ENCODE assay signal across 32 cellular contexts in the genomic region with DNA sequence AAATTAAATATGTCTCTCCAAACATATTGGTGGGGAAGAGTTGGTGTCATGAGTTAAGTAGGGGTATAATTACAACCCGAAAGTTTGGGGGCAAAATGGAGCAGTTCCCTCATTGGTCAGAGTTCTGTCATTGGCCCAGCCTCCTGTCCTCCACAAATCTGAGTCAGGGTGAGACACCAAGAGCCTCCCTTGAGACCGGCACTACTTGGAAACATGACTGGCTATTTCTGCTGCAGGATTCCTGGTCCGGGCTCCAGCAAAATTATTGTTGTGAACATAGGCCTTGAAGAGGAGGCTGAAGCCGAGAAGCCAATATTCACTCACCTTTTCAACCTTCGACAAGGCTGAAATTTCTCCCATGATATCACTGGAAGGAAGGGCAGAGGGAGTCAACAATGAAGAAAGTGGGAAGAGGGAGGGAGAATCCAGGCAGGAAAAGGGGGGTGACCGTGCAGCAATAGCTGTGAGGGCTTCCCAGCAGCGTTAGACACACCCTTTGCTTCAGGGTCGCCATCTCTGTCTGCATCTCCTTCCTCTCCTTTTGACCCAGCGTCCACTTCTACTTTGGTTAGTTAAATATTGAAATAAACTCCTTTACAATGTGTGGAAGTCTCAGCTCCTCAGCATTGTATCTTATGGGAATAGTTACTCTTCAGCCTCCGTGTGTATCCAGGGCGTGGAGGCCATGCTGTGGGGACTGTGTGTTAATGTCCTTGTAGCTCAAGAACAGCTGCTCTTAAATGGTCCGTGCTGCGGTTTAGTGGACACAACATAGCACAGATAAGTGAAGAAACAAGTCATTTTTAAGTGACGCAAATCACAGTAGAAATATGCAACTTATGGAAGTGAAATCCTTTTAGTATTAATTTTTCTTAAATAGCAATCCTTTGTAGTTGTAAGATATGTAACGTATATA.
A peak's percentile ranks its signal among the peaks of the same experiment; 100 is the strongest.
DNase-seq lines count a peak whose midpoint lies in the region; ATAC-seq and TF ChIP-seq lines count a peak whose summit lies in the region.
"Had no signal": no experiment of that assay in that cellular context is flagged by ENCODE, and none has a peak within 500 bp of the region (broad histone marks: within the 10 kb centered on the region; RNA-seq: fewer than 3 reads in every experiment).

No MANE protein-coding gene starts in this region.

- no peak for ATAC-seq in activated T-cell treated with anti-CD3 and anti-CD28 coated beads, Interleukin-2, amount 50 U/mL, for 72 hours (replicated peaks in 1 of 2)
- ATAC-seq in omental fat pad (ENCODE audit: low FRiP score) = no peak
- ATAC-seq: effector memory CD8-positive, alpha-beta T cell; lower lobe of right lung; natural killer cell treated with Interleukin-12 subunit alpha and Interleukin-12 subunit beta and Interleukin-15 and Interleukin-18, amount 100 ng/mL, for 72 hours had no signal

- intact Hi-C loops in colonic mucosa (cut with DNase I) = loop anchor here (10.0 kb wide), 1 partner anchor 381 kb away; no protein-coding TSS in a partner anchor

- H3K4me1 Mint-ChIP-seq in nephron progenitor cell = peaks cover 49% of the 10 kb centered on the region
- peaks cover 14% of the 10 kb centered on the region for H3K4me1 Mint-ChIP-seq in activated T-cell treated with anti-CD3 and anti-CD28 coated beads, Interleukin-2, amount 50 U/mL, for 72 hours (ENCODE audit: low read depth)
- H3K4me1 Mint-ChIP-seq: activated naive CD8-positive, alpha-beta T cell treated with anti-CD3 and anti-CD28 coated beads, Interleukin-2, amount 10 ng/mL, durations not matched to agents 7 days and 5 days had no signal

- H3K4me3 ChIP-seq in colonic mucosa = no peak overlapping the region
- H3K4me3 ChIP-seq: ascending aorta, heart left ventricle, lower lobe of right lung, pancreas, PC-9, spleen, thoracic aorta, uterus had no signal

- peak; percentile 68 for DNase-seq in NCI-H1092 treated with DMSO at 0.1 percent for 48 hours (lab: John Stamatoyannopoulos, UW)
- no peak for DNase-seq in NCI-H1092 (lab: John Stamatoyannopoulos, UW)
- peak; percentile 54 for DNase-seq in RPMI7951 (ENCODE audit: low read depth)
- peak; percentile 23 for DNase-seq in colonic mucosa
- no peak for DNase-seq in nephron progenitor cell
- no peak for DNase-seq in activated T-cell treated with anti-CD3 and anti-CD28 coated beads, Interleukin-2, amount 50 U/mL, for 72 hours
- DNase-seq in ecto neural progenitor cell (ENCODE audit: low spot score) = no peak
- DNase-seq in omental fat pad (ENCODE audit: low spot score) = no peak
- DNase-seq: 8988T; activated CD4-positive, CD25-positive, alpha-beta regulatory T cell; activated gamma-delta T cell; activated naive CD8-positive, alpha-beta T cell treated with anti-CD3 and anti-CD28 coated beads, Interleukin-2, amount 10 ng/mL, durations not matched to agents 7 days and 5 days; activated T-cell treated with anti-CD3 and anti-CD28 coated beads, Interleukin-2, amount 50 U/mL, for 24 hours; C1 segment of cervical spinal cord; cortex of kidney; effector memory CD8-positive, alpha-beta T cell; foreskin fibroblast; GDM1; lower lobe of right lung; PC-9; SIG-M5; spleen; stimulated activated CD4-positive, alpha-beta T cell treated with anti-CD3 and anti-CD28 coated beads, Interleukin-2, amount 100 ng/mL, for 24 hours; SW 1271; T-helper 9 cell; uterus had no signal

- peaks cover 12% of the 10 kb centered on the region for H3K9me3 Mint-ChIP-seq in nephron progenitor cell
- H3K9me3 Mint-ChIP-seq in activated T-cell treated with anti-CD3 and anti-CD28 coated beads, Interleukin-2, amount 50 U/mL, for 72 hours = peaks cover 0 to 1% of the 10 kb centered on the region in 2 donors
- H3K9me3 Mint-ChIP-seq: activated T-cell treated with anti-CD3 and anti-CD28 coated beads, Interleukin-2, amount 50 U/mL, for 24 hours; effector memory CD8-positive, alpha-beta T cell; natural killer cell treated with Interleukin-12 subunit alpha and Interleukin-12 subunit beta and Interleukin-15 and Interleukin-18, amount 100 ng/mL, for 72 hours; stimulated activated naive CD8-positive, alpha-beta T cell treated with anti-CD3 and anti-CD28 coated beads, Interleukin-15, Interleukin-2, amounts not matched to agents 100 ng/mL and 50 ng/mL, for 24 hours had no signal

- H3K36me3 Mint-ChIP-seq in nephron progenitor cell (ENCODE audit: low read depth) = no peaks in the 10 kb centered on the region
- H3K36me3 Mint-ChIP-seq in activated T-cell treated with anti-CD3 and anti-CD28 coated beads, Interleukin-2, amount 50 U/mL, for 72 hours (ENCODE audit: insufficient read depth in 2 of 2) = no peaks in the 10 kb centered on the region
- H3K36me3 Mint-ChIP-seq: natural killer cell treated with Interleukin-12 subunit alpha and Interleukin-12 subunit beta and Interleukin-15 and Interleukin-18, amount 100 ng/mL, for 72 hours had no signal

- no peaks in the 10 kb centered on the region for H3K9me3 ChIP-seq in colonic mucosa
- H3K9me3 ChIP-seq: pancreas, thoracic aorta had no signal

- H3K4me1 ChIP-seq in colonic mucosa = no peaks in the 10 kb centered on the region
- H3K4me1 ChIP-seq: ascending aorta had no signal

- H3K27ac ChIP-seq in colonic mucosa = no peak overlapping the region
- H3K27ac ChIP-seq: ascending aorta, lower lobe of right lung, pancreas, PC-9, spleen, thoracic aorta, uterus had no signal

- H3K9ac ChIP-seq in colonic mucosa (ENCODE audit: low read depth in 2 of 2, low read length in 2 of 2) = no peak overlapping the region

- H3K27me3 Mint-ChIP-seq in nephron progenitor cell (ENCODE audit: low read depth, poor library complexity) = peaks cover 7% of the 10 kb centered on the region
- no peaks in the 10 kb centered on the region for H3K27me3 Mint-ChIP-seq in activated T-cell treated with anti-CD3 and anti-CD28 coated beads, Interleukin-2, amount 50 U/mL, for 72 hours (ENCODE audit: low read depth)
- H3K27me3 Mint-ChIP-seq: activated T-cell treated with anti-CD3 and anti-CD28 coated beads, Interleukin-2, amount 50 U/mL, for 24 hours; natural killer cell treated with Interleukin-12 subunit alpha and Interleukin-12 subunit beta and Interleukin-15 and Interleukin-18, amount 100 ng/mL, for 72 hours; stimulated activated naive CD8-positive, alpha-beta T cell treated with anti-CD3 and anti-CD28 coated beads, Interleukin-15, Interleukin-2, amounts not matched to agents 100 ng/mL and 50 ng/mL, for 24 hours had no signal

- H3K27me3 ChIP-seq in colonic mucosa = no peaks in the 10 kb centered on the region
- H3K27me3 ChIP-seq: ascending aorta, heart left ventricle, spleen, uterus had no signal

- H3K36me3 ChIP-seq in colonic mucosa = no peaks in the 10 kb centered on the region
- H3K36me3 ChIP-seq: ascending aorta, heart left ventricle, lower lobe of right lung, pancreas, thoracic aorta, uterus had no signal

- peak overlapping the region; percentile 44 for H3K27ac Mint-ChIP-seq in nephron progenitor cell
- H3K27ac Mint-ChIP-seq in activated T-cell treated with anti-CD3 and anti-CD28 coated beads, Interleukin-2, amount 50 U/mL, for 72 hours = no peak overlapping the region
- H3K27ac Mint-ChIP-seq: activated naive CD8-positive, alpha-beta T cell treated with anti-CD3 and anti-CD28 coated beads, Interleukin-2, amount 10 ng/mL, durations not matched to agents 7 days and 5 days; activated T-cell treated with anti-CD3 and anti-CD28 coated beads, Interleukin-2, amount 50 U/mL, for 24 hours; effector memory CD8-positive, alpha-beta T cell; natural killer cell treated with Interleukin-12 subunit alpha and Interleukin-12 subunit beta and Interleukin-15 and Interleukin-18, amount 100 ng/mL, for 72 hours; stimulated activated naive CD8-positive, alpha-beta T cell treated with anti-CD3 and anti-CD28 coated beads, Interleukin-15, Interleukin-2, amounts not matched to agents 100 ng/mL and 50 ng/mL, for 24 hours had no signal

- no peak overlapping the region for H3K4me3 Mint-ChIP-seq in nephron progenitor cell
- no peak overlapping the region for H3K4me3 Mint-ChIP-seq in activated T-cell treated with anti-CD3 and anti-CD28 coated beads, Interleukin-2, amount 50 U/mL, for 72 hours
- H3K4me3 Mint-ChIP-seq: activated naive CD8-positive, alpha-beta T cell treated with anti-CD3 and anti-CD28 coated beads, Interleukin-2, amount 10 ng/mL, durations not matched to agents 7 days and 5 days; activated T-cell treated with anti-CD3 and anti-CD28 coated beads, Interleukin-2, amount 50 U/mL, for 24 hours; effector memory CD8-positive, alpha-beta T cell; natural killer cell treated with Interleukin-12 subunit alpha and Interleukin-12 subunit beta and Interleukin-15 and Interleukin-18, amount 100 ng/mL, for 72 hours; stimulated activated naive CD8-positive, alpha-beta T cell treated with anti-CD3 and anti-CD28 coated beads, Interleukin-15, Interleukin-2, amounts not matched to agents 100 ng/mL and 50 ng/mL, for 24 hours had no signal

- TF ChIP-seq CTCF in colonic mucosa (IDR thresholded peaks at IDR 0.05) (no peak), nephron progenitor cell (IDR thresholded peaks at IDR 0.05) (no peak), omental fat pad (IDR thresholded peaks at IDR 0.05) (no peak)

Comparison
In these comparisons a context has a peak if more than half of its experiments do, and no peak if none do; other contexts are left out.
1. DNase-seq: peak in NCI-H1092 treated with DMSO at 0.1 percent for 48 hours (single experiment), RPMI7951 (single experiment) and colonic mucosa (single experiment); none in NCI-H1092 (single experiment), nephron progenitor cell (single experiment), activated T-cell treated with anti-CD3 and anti-CD28 coated beads, Interleukin-2, amount 50 U/mL, for 72 hours (0 of 2), ecto neural progenitor cell (single experiment) and omental fat pad (single experiment).